In genomic region chr1:45384213-45384612, GRCh38 we compare ENCODE assay signal across 1 cellular context. TPM values are rescaled to one million over a fixed set of nuclear protein-coding genes. Genes with fewer than 3 reads are reported as not detected.
"Had no signal": no experiment of that assay in that cellular context is flagged by ENCODE, and none has a peak within 500 bp of the region (broad histone marks: within the 10 kb centered on the region; RNA-seq: fewer than 3 reads in every experiment).

No MANE protein-coding gene starts in this region.

RNA-seq across cellular contexts. Expression of gene HPDL, which starts 57.5 kb away (rescaled TPM):
- total RNA-seq: G401 had no signal
